8 cellular contexts compared by ENCODE assay signal in the genomic region with DNA sequence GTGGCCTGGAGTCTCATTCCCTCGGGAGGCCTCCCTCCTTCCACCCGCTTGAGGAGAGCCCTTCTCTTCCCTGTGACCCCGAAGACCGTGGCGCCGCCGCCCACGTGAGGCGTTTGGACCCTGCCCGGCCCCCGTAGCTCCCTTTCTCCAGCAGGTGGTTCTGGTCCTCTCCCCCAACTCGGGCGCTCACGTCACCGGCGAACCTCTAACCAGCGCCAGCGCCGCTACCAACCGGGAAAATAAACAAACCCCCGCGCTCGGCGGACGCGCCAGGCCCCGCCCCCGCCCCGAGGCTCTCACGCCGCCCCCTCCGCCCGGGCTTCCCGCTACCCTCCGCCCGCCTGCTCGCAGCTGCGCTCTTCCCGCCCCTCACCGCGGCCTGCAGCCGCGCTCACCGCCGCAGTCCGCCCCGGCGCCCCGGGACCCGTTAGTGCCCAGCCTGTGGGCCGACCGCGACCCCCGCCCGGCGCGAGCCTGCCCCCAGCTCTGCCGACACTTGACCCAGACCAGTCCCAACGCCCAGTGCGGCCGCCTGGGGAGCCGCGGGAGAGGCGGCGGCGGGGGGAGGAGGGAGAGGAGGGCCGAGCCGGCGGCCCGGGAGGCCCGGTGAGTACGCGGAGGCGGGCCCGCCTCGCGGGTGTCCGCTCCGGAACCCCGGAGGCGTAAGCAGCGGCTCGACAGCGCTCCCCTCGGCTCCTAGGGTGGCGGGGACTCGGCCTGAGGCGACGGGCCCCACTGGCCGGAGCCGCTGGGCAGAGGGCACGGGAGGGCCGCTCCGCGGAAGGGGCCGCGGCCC.
DNase-seq lines count a peak whose midpoint lies in the region; ATAC-seq and TF ChIP-seq lines count a peak whose summit lies in the region.
"Not testable (repeated sequence)": the region's sequence is repeated elsewhere in the genome, so short reads cannot be mapped to it uniquely, and the experiment has no call there.

No MANE protein-coding gene starts in this region.

- H3K4me1 Mint-ChIP-seq in activated naive CD8-positive, alpha-beta T cell treated with anti-CD3 and anti-CD28 coated beads, Interleukin-2, amount 50 U/mL, for 24 hours, result peaks cover 12% of the 10 kb centered on the region

- peaks cover 16% of the 10 kb centered on the region for H3K36me3 Mint-ChIP-seq in activated naive CD8-positive, alpha-beta T cell treated with anti-CD3 and anti-CD28 coated beads, Interleukin-2, amount 50 U/mL, for 24 hours (ENCODE audit: low read depth)

- H3K9me3 ChIP-seq in heart right ventricle, tibial artery: not testable (repeated sequence)

- H3K4me3 ChIP-seq in GM12865 (ENCODE audit: low read depth, low read length) (peak overlapping the region; percentile 56), heart right ventricle (peak overlapping the region; percentile 69 to 96 (median 86)), tibial artery (peak overlapping the region; percentile 85 to 97)

- ATAC-seq in HG02571 (IDR thresholded peaks at IDR 0.05; ENCODE audit: unreplicated experiment) (peak; percentile 81), heart right ventricle (peak; percentile 92 to 96 (median 94))
- ATAC-seq in activated naive CD8-positive, alpha-beta T cell treated with anti-CD3 and anti-CD28 coated beads, Interleukin-2, amount 50 U/mL, for 24 hours, result peak; percentile 81

- intact Hi-C loops in heart right ventricle (cut with DNase I); tibial artery (cut with DNase I; ENCODE audit: low total_unique reads): not testable (repeated sequence)

- H3K4me3 Mint-ChIP-seq in activated naive CD8-positive, alpha-beta T cell treated with anti-CD3 and anti-CD28 coated beads, Interleukin-2, amount 50 U/mL, for 24 hours, result peak overlapping the region; percentile 85

- H3K4me1 ChIP-seq in heart right ventricle, result peaks cover 0 to 22% (median 15%) of the 10 kb centered on the region in 9 donors
- peaks cover 0 to 23% (median 13%) of the 10 kb centered on the region in 4 donors for H3K4me1 ChIP-seq in tibial artery

- not testable (repeated sequence) for H3K27me3 ChIP-seq in heart right ventricle, tibial artery

- peak overlapping the region; percentile 49 for H3K27ac Mint-ChIP-seq in activated naive CD8-positive, alpha-beta T cell treated with anti-CD3 and anti-CD28 coated beads, Interleukin-2, amount 50 U/mL, for 24 hours

- not testable (repeated sequence) for H3K27me3 Mint-ChIP-seq in activated naive CD8-positive, alpha-beta T cell treated with anti-CD3 and anti-CD28 coated beads, Interleukin-2, amount 50 U/mL, for 24 hours

- H3K27ac ChIP-seq in heart right ventricle (peak overlapping the region; percentile 82 to 94 (median 91)), tibial artery (peak overlapping the region; percentile 91 to 93)

- H3K36me3 ChIP-seq in heart right ventricle (peaks cover 0 to 34% (median 12%) of the 10 kb centered on the region in 9 donors), tibial artery (peaks cover 6 to 17% (median 16%) of the 10 kb centered on the region in 3 donors)

- not testable (repeated sequence) for H3K9me3 Mint-ChIP-seq in activated naive CD8-positive, alpha-beta T cell treated with anti-CD3 and anti-CD28 coated beads, Interleukin-2, amount 50 U/mL, for 24 hours

- DNase-seq in GM12865 (ENCODE audit: low read depth), result peak; percentile 85
- DNase-seq in MV-4-11 (lab: John Stamatoyannopoulos, UW), result peak; percentile 36
- peak; percentile 69 for DNase-seq in SW480 (ENCODE audit: low spot score)
- DNase-seq in activated naive CD8-positive, alpha-beta T cell treated with anti-CD3 and anti-CD28 coated beads, Interleukin-2, amount 50 U/mL, for 24 hours, result peak; percentile 70
- peak; percentile 85 to 86 for DNase-seq in heart right ventricle
- peak; percentile 70 for DNase-seq in pons (ENCODE audit: low spot score)
- DNase-seq in tibial artery, result peak; percentile 74 to 88

- peak; percentile 20 for TF ChIP-seq CTCF in GM12865 (IDR thresholded peaks at IDR 0.05; ENCODE audit: insufficient read depth, low read depth, low read length, missing control alignments)
- peak in 4 of 9 donors; percentile 30 to 51 (median 39) for TF ChIP-seq CTCF in heart right ventricle (IDR thresholded peaks at IDR 0.05)
- TF ChIP-seq CTCF in tibial artery (IDR thresholded peaks at IDR 0.05), result not testable (repeated sequence)

- 1% methylated on average over 49 to 92 of the region's 97 CpGs for WGBS in heart right ventricle, 2 donors

Comparison
In these comparisons a context has a peak if more than half of its experiments do, and no peak if none do; other contexts are left out.
1. Peak in every context shown above with its lines: DNase-seq, ATAC-seq, H3K4me3 ChIP-seq and H3K27ac ChIP-seq.